In the genomic region with DNA sequence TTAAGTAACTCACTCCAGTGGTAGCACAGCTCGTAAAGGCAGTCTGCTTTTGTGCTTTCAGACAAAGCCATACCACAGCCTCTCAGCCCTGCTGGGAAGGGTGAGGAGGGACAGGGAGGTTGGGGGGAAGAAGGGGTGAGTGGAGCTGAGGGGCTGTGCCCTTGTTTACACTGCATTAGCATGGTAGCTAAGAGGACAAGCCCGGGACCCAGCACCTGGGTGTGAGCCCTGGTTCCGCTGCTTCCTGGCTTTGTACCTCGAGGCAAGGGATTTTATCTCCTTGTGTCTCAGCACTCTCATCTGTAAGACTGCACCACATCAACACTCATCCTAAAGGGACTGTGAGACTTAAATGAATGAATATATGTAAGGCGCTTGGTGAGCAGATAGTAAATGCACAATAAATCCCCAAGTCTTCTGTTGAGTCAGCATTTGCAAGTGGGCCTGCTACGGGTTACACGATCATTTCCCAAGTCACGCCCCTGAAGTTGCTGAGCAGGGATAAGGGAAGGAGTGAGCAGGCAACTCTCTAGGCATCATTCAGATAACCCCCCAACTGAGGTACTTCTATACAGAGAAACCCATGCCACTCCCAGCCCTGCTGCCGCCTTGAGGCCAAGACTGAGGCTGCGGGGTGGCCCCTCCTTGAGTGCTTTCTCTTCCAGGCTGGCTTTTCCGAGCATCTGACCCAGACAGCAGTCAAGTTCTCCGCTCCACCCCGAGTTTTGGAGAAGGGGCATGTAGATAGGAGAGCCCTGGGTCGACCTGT, we compare ENCODE assay signal across 16 cellular contexts. TPM values are rescaled to one million over a fixed set of nuclear protein-coding genes. Genes with fewer than 3 reads are reported as not detected.
DNase-seq lines count a peak whose midpoint lies in the region; ATAC-seq and TF ChIP-seq lines count a peak whose summit lies in the region.
"Had no signal": no experiment of that assay in that cellular context is flagged by ENCODE, and none has a peak within 500 bp of the region (broad histone marks: within the 10 kb centered on the region; RNA-seq: fewer than 3 reads in every experiment).

No MANE protein-coding gene starts in this region.

- no peaks in the 10 kb centered on the region for H3K36me3 Mint-ChIP-seq in progenitor cell of endocrine pancreas (ENCODE audit: insufficient read depth)
- H3K36me3 Mint-ChIP-seq: activated naive CD4-positive, alpha-beta T cell treated with anti-CD3 and anti-CD28 coated beads, Interleukin-2, amount 10 ng/mL, durations not matched to agents 7 days and 5 days had no signal

- H3K4me1 Mint-ChIP-seq in progenitor cell of endocrine pancreas (ENCODE audit: low read depth), result no peaks in the 10 kb centered on the region

- no peak overlapping the region for H3K27ac Mint-ChIP-seq in progenitor cell of endocrine pancreas
- H3K27ac Mint-ChIP-seq: activated naive CD4-positive, alpha-beta T cell treated with anti-CD3 and anti-CD28 coated beads, Interleukin-2, amount 10 ng/mL, durations not matched to agents 7 days and 5 days had no signal

- DNase-seq in DMS 273 (lab: John Stamatoyannopoulos, UW; ENCODE audit: unreplicated experiment) (peak; percentile 20), DMS 273 treated with DMSO at 0.1 percent for 48 hours (lab: John Stamatoyannopoulos, UW) (no peak), OCI-M1 (lab: John Stamatoyannopoulos, UW) (peak; percentile 46), erythroblast (lab: John Stamatoyannopoulos, UW) (peak; percentile 13 to 29), progenitor cell of endocrine pancreas (ENCODE audit: low spot score, unreplicated experiment) (no peak), retina (no peak), NCI-H1694 treated with DMSO at 0.1 percent for 48 hours (lab: John Stamatoyannopoulos, UW) (no peak)
- DNase-seq: activated naive CD4-positive, alpha-beta T cell treated with anti-CD3 and anti-CD28 coated beads, Interleukin-2, amount 10 ng/mL, durations not matched to agents 7 days and 5 days; cerebellar nuclear complex; NCI-H1436; NCI-H524 treated with DMSO at 0.1 percent for 48 hours; Right ventricle myocardium superior; stimulated activated CD8-positive, alpha-beta memory T cell treated with anti-CD3 and anti-CD28 coated beads, Interleukin-4, amount 100 ng/mL, for 48 hours; transverse colon had no signal

- TF ChIP-seq CTCF in progenitor cell of endocrine pancreas (IDR thresholded peaks at IDR 0.05; ENCODE audit: unreplicated experiment), result peak; percentile 27

- peaks cover 57% of the 10 kb centered on the region for H3K27me3 Mint-ChIP-seq in progenitor cell of endocrine pancreas

- H3K4me3 Mint-ChIP-seq in progenitor cell of endocrine pancreas (ENCODE audit: low read depth), result no peak overlapping the region
- H3K4me3 Mint-ChIP-seq: activated naive CD4-positive, alpha-beta T cell treated with anti-CD3 and anti-CD28 coated beads, Interleukin-2, amount 10 ng/mL, durations not matched to agents 7 days and 5 days had no signal

- no peak for TF ChIP-seq POLR2A in erythroblast (IDR thresholded peaks at IDR 0.05; ENCODE audit: low read length)

- ATAC-seq in GM18498 (IDR thresholded peaks at IDR 0.05; ENCODE audit: unreplicated experiment), result no peak
- ATAC-seq: esophagus mucosa had no signal

- no peaks in the 10 kb centered on the region for H3K9me3 Mint-ChIP-seq in progenitor cell of endocrine pancreas (ENCODE audit: low read depth)
- H3K9me3 Mint-ChIP-seq: activated naive CD4-positive, alpha-beta T cell treated with anti-CD3 and anti-CD28 coated beads, Interleukin-2, amount 10 ng/mL, durations not matched to agents 7 days and 5 days had no signal

RNA-seq across cellular contexts. Expression of a gene that starts 7.5 kb away (rescaled TPM):
- total RNA-seq in progenitor cell of endocrine pancreas, result 0.07 TPM in 1 of 2 replicates, not detected in the other

Comparison
In these comparisons a context has a peak if more than half of its experiments do, and no peak if none do; other contexts are left out.
1. DNase-seq: peak in DMS 273 (single experiment), OCI-M1 (single experiment) and erythroblast (2 of 2); none in DMS 273 treated with DMSO at 0.1 percent for 48 hours (single experiment), progenitor cell of endocrine pancreas (single experiment), retina (single experiment) and NCI-H1694 treated with DMSO at 0.1 percent for 48 hours (single experiment).